In genomic region chr20:9617062-9617461, GRCh38 we compare ENCODE assay signal across 8 cellular contexts.
DNase-seq lines count a peak whose midpoint lies in the region; ATAC-seq and TF ChIP-seq lines count a peak whose summit lies in the region.

No MANE protein-coding gene starts in this region.

- no peak overlapping the region for H3K4me2 ChIP-seq in OCI-LY1 (ENCODE audit: low read length)

- no peaks in the 10 kb centered on the region for H3K9me2 ChIP-seq in OCI-LY1 (ENCODE audit: low read depth, low read length)

- no peak for TF ChIP-seq POLR2A in tibial nerve (IDR thresholded peaks at IDR 0.05)

- DNase-seq in AG04450 (ENCODE audit: low read depth, low spot score) (peak; percentile 23), KG1 (lab: John Stamatoyannopoulos, UW) (peak; percentile 56), activated T-cell treated with anti-CD3 and anti-CD28 coated beads for 48 hours (ENCODE audit: low read depth) (peak; percentile 26), fibroblast of mammary gland (ENCODE audit: low read depth) (peak; percentile 60), tibial nerve (ENCODE audit: low spot score in 2 of 2) (peak in 1 of 2 donors; percentile 41)

- TF ChIP-seq EP300 in tibial nerve (IDR thresholded peaks at IDR 0.05), result no peak

- CTCF ChIA-PET in AG04450 (lab: Charles Lee), result interaction anchor here (0.5 to 9.3 kb wide), 41 partner anchors 8 to 1927 kb away, joined by 3 to 297 read pairs (median 5); no protein-coding TSS in a partner anchor

- H3K9me3 ChIP-seq in AG04450 (ENCODE audit: control insufficient read depth, insufficient read depth, low read length), result no peaks in the 10 kb centered on the region
- H3K9me3 ChIP-seq in OCI-LY1 (ENCODE audit: low read length), result no peaks in the 10 kb centered on the region
- no peaks in the 10 kb centered on the region for H3K9me3 ChIP-seq in neutrophil
- H3K9me3 ChIP-seq in tibial nerve, result no peaks in the 10 kb centered on the region

- H4K20me1 ChIP-seq in OCI-LY1 (ENCODE audit: insufficient read depth, low read length), result no peaks in the 10 kb centered on the region

- ATAC-seq in GM18519 (IDR thresholded peaks at IDR 0.05; ENCODE audit: low FRiP score, unreplicated experiment), result peak; percentile 42

- H3K36me3 ChIP-seq in OCI-LY1 (ENCODE audit: insufficient read depth, low read length), result no peaks in the 10 kb centered on the region
- H3K36me3 ChIP-seq in neutrophil, result no peaks in the 10 kb centered on the region
- no peaks in the 10 kb centered on the region for H3K36me3 ChIP-seq in tibial nerve

- H3K4me3 ChIP-seq in AG04450 (ENCODE audit: low read depth, low read length) (no peak overlapping the region), OCI-LY1 (ENCODE audit: low read depth, low read length, poor library complexity, severe bottlenecking) (no peak overlapping the region), fibroblast of mammary gland (ENCODE audit: control insufficient read depth, low read depth, low read length) (no peak overlapping the region), neutrophil (ENCODE audit: low read depth in 1 of 2, low read length in 1 of 2) (no peak overlapping the region), tibial nerve (no peak overlapping the region)

- H2AFZ ChIP-seq in OCI-LY1 (ENCODE audit: low read length), result no peak overlapping the region

- H3K79me2 ChIP-seq in OCI-LY1 (ENCODE audit: insufficient read depth, low read length), result no peaks in the 10 kb centered on the region

- H3K27ac ChIP-seq in AG04450 (ENCODE audit: low read depth, low read length) (no peak overlapping the region), OCI-LY1 (ENCODE audit: low read depth, low read length, poor library complexity, severe bottlenecking) (no peak overlapping the region), neutrophil (no peak overlapping the region), tibial nerve (no peak overlapping the region)

- POLR2A ChIA-PET in AG04450 (lab: Yijun Ruan, JAX), result no interaction called here

- peaks cover 14% of the 10 kb centered on the region for H3K4me1 ChIP-seq in OCI-LY1 (ENCODE audit: insufficient read depth, low read length, severe bottlenecking)
- H3K4me1 ChIP-seq in neutrophil (ENCODE audit: control insufficient read depth in 1 of 2, insufficient read depth in 1 of 2, low read depth in 1 of 2, low read length in 1 of 2), result no peaks in the 10 kb centered on the region
- peaks cover 0 to 6% (median 0%) of the 10 kb centered on the region in 4 donors for H3K4me1 ChIP-seq in tibial nerve

- WGBS in tibial nerve, 2 donors, result 0 to 1% methylated on average over 9 of the region's 9 CpGs

- no peak overlapping the region for H3K9ac ChIP-seq in OCI-LY1 (ENCODE audit: low read length)

- no peaks in the 10 kb centered on the region for H3F3A ChIP-seq in OCI-LY1 (ENCODE audit: insufficient read depth, low read length)

- H3K27me3 ChIP-seq in AG04450 (ENCODE audit: control insufficient read depth, insufficient read depth, low read length) (peaks cover 13% of the 10 kb centered on the region), OCI-LY1 (ENCODE audit: insufficient read depth, low read length) (no peaks in the 10 kb centered on the region), neutrophil (peaks cover 15% of the 10 kb centered on the region), tibial nerve (no peaks in the 10 kb centered on the region)

- TF ChIP-seq CTCF in AG04450 (IDR thresholded peaks at IDR 0.05; ENCODE audit: low read depth, low read length), result peak; percentile 76
- peak; percentile 85 for TF ChIP-seq CTCF in OCI-LY1 (IDR thresholded peaks at IDR 0.05; ENCODE audit: low read length)
- peak; percentile 81 for TF ChIP-seq CTCF in fibroblast of mammary gland (conservative IDR thresholded peaks at IDR 0.05; ENCODE audit: control insufficient read depth, insufficient read depth, low read depth, low read length)
- peak; percentile 22 for TF ChIP-seq CTCF in neutrophil (IDR thresholded peaks at IDR 0.05)
- TF ChIP-seq CTCF in tibial nerve (IDR thresholded peaks at IDR 0.05), result peak; percentile 61 to 83 (median 74)

Comparison
In these comparisons a context has a peak if more than half of its experiments do, and no peak if none do; other contexts are left out.
1. CTCF ChIP-seq: peak in every context shown above with its lines; median percentile 85 in OCI-LY1; 81 in fibroblast of mammary gland; 76 in AG04450; 74 in tibial nerve; 22 in neutrophil.